In genomic region chr2:86079981-86080911, GRCh38 we compare ENCODE assay signal across 7 cellular contexts. TPM values are rescaled to one million over a fixed set of nuclear protein-coding genes. Genes with fewer than 3 reads are reported as not detected.
DNase-seq lines count a peak whose midpoint lies in the region; FAIRE-seq and TF ChIP-seq lines count a peak whose summit lies in the region.

No MANE protein-coding gene starts in this region.

- peak overlapping the region; percentile 79 to 89 for H3K27ac ChIP-seq in small intestine (ENCODE audit: low read depth in 1 of 2, low read length in 1 of 2)

- no peaks in the 10 kb centered on the region for H3K9me3 Mint-ChIP-seq in HFFc6

- DNase-seq in GM13977 (ENCODE audit: low spot score) (peak; percentile 65), HFFc6 (peak; percentile 64), MV-4-11 (lab: John Stamatoyannopoulos, UW) (peak; percentile 58), T-helper 22 cell (ENCODE audit: low read depth) (peak; percentile 59), anterior cingulate cortex (lab: John Stamatoyannopoulos, UW) (peak in 51 of 58 donors; percentile 13 to 76 (median 50)), hepatic stellate cell (ENCODE audit: low spot score) (peak; percentile 61), small intestine (peak; percentile 96)

- 0 out of 2 replicates have a peak, but pooled peaks cover 12% of the 10 kb centered on the region for H3K4me1 Mint-ChIP-seq in HFFc6 (ENCODE audit: low read depth)

- H3K27me3 ChIP-seq in small intestine (ENCODE audit: control insufficient read depth in 2 of 2, insufficient read depth in 2 of 2, low read length in 2 of 2) = no peaks in the 10 kb centered on the region

- in situ Hi-C loops in GM13977 (cut with MboI; ENCODE audit: low pct_unique_long_range_greater_than_20kb, low sequenced_read_pairs, unreplicated experiment) = loop anchor here (5.0 to 10.0 kb wide), 2 partner anchors 253 to 355 kb away; no protein-coding TSS in a partner anchor

- H3K4me3 Mint-ChIP-seq in HFFc6 = no peak overlapping the region

- no peaks in the 10 kb centered on the region for H3K9me3 ChIP-seq in small intestine (ENCODE audit: control insufficient read depth, low read depth)

- whole genome bisulfite sequencing in small intestine, 3 donors = 8 to 25% (median 20%) methylated on average over 14 of the region's 14 CpGs

- no peaks in the 10 kb centered on the region; the same call in 1 of the 2 replicates for H3K27me3 Mint-ChIP-seq in HFFc6 (ENCODE audit: insufficient read depth)

- 0 out of 2 replicates have a peak overlapping the region, but pooled peaks have one; percentile 9 for H3K27ac Mint-ChIP-seq in HFFc6

- peaks cover 0 to 2% of the 10 kb centered on the region in 2 donors for H3K36me3 ChIP-seq in small intestine (ENCODE audit: control insufficient read depth in 2 of 2, insufficient read depth in 2 of 2, low read length in 2 of 2)

- FAIRE-seq in small intestine (lab: Jason Lieb, UNC) = no peak

- no peaks in the 10 kb centered on the region for H3K4me1 ChIP-seq in small intestine (ENCODE audit: control insufficient read depth in 2 of 2, insufficient read depth in 1 of 2, low read depth in 1 of 2, low read length in 1 of 2)

- H3K4me3 ChIP-seq in small intestine (ENCODE audit: low read depth in 1 of 2, low read length in 2 of 2) = no peak overlapping the region

- peaks cover 11% of the 10 kb centered on the region for H3K36me3 Mint-ChIP-seq in HFFc6 (ENCODE audit: low read depth)

- peak; percentile 90 for TF ChIP-seq CTCF in GM13977 (IDR thresholded peaks at IDR 0.05; ENCODE audit: extremely low read depth, insufficient read depth, missing control alignments)
- TF ChIP-seq CTCF in HFFc6 (IDR thresholded peaks at IDR 0.05) = peak; percentile 89

RNA-seq across cellular contexts. Expression of gene POLR1A, which starts 25.4 kb away (rescaled TPM):
- total RNA-seq in HFFc6 (2021; fragmentation: NEBNext Ultra II Directional; extraction: Animal tissue kit (Norgen Biotek cat#: 25700)) = 10 to 100 TPM; 32.2 to 37.6 (median 34.8) TPM
- 1 to 10 TPM; 1.4 to 8.3 (median 2.5) TPM for polyA plus RNA-seq in small intestine

RNA-seq across cellular contexts. Expression of gene PTCD3, which starts 25.8 kb away (rescaled TPM):
- 10 to 100 TPM; 59.5 to 75.4 (median 69.3) TPM for total RNA-seq in HFFc6 (2021; fragmentation: NEBNext Ultra II Directional; extraction: Animal tissue kit (Norgen Biotek cat#: 25700))
- polyA plus RNA-seq in small intestine = 10 to 100 TPM; 14.1 to 28.4 (median 21.5) TPM
